ENCODE assay signal across 8 cellular contexts in the genomic region with DNA sequence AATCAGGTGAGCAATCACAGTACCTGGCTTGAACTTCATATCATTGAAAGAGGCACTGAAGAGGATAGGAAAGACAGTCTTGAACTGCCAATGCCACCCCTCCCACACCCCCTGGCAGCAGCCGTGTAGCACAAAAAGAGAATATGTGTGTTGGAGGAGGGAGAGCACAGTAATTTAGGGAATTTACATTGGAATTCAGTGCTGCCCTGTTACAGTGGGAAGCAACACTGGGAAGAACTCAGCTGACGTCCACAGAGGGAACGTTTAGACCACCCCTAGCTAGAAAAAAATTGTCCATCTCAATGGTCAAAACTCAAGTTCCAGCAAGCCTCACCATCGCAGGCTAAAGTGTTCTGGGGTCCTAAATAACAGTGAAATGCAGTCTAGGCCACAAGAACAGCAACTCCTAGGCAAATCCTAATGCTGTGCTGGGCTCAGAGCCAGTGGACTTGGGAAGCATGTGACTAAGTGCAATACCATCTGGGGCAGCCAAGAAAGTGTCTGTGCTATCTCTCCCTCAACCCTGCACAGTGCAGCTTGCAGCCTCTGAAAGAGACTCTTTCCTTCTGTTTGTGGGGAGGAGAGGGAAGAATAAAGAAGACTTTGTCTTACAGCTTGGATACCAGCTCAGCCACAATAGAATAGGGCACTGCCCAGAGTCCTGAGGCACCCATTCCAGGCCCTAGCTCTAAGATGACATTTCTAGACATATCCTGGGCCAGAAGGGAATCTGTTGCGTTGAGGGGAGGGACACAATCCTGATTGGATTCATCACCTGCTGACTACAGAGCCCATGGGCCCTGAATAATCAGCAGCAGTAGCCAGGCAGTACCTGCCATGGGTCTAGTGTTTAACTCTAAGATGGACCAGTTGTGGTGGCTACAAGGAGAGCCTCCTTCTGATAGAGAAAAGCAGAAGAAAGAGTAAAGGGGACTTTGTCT.
DNase-seq lines count a peak whose midpoint lies in the region; ATAC-seq and TF ChIP-seq lines count a peak whose summit lies in the region.

No MANE protein-coding gene starts in this region.

- no peak overlapping the region for H3K27ac ChIP-seq in colonic mucosa
- peak overlapping the region; percentile 64 to 88 for H3K27ac ChIP-seq in lung (ENCODE audit: low read depth in 1 of 2, low read length in 1 of 2)
- peak overlapping the region; percentile 72 for H3K27ac ChIP-seq in uterus

- no peak for TF ChIP-seq POLR2A in uterus (IDR thresholded peaks at IDR 0.05)

- H3K27me3 ChIP-seq in colonic mucosa, result no peaks in the 10 kb centered on the region
- no peaks in the 10 kb centered on the region for H3K27me3 ChIP-seq in lung (ENCODE audit: control insufficient read depth, insufficient read depth)
- H3K27me3 ChIP-seq in uterus, result no peaks in the 10 kb centered on the region

- no peak for TF ChIP-seq CTCF in colonic mucosa (IDR thresholded peaks at IDR 0.05)
- TF ChIP-seq CTCF in lung (IDR thresholded peaks at IDR 0.05; ENCODE audit: control extremely low read depth, extremely low read depth), result no peak
- TF ChIP-seq CTCF in uterus (IDR thresholded peaks at IDR 0.05), result peak in 1 of 4 experiments; percentile 19

- WGBS in lung, 2 donors, result 62 to 69% methylated on average over 5 of the region's 5 CpGs

- DNase-seq in NCI-H1105 treated with DMSO at 0.1 percent for 48 hours (lab: John Stamatoyannopoulos, UW) (peak; percentile 29), NCI-H1105 (lab: John Stamatoyannopoulos, UW) (no peak), colonic mucosa (peak; percentile 50), lung (ENCODE audit: low spot score) (peak; percentile 56), uterus (peak; percentile 88 to 92), AML-193 (lab: John Stamatoyannopoulos, UW) (no peak)
- DNase-seq in stimulated activated naive CD4-positive, alpha-beta T cell (lab: John Stamatoyannopoulos, UW), result no peak

- ATAC-seq in lung (ENCODE audit: insufficient read depth, low FRiP score), result peak; percentile 85
- no peak for ATAC-seq in GM18502 (IDR thresholded peaks at IDR 0.05; ENCODE audit: poor library complexity, unreplicated experiment)

- H3K9ac ChIP-seq in colonic mucosa (ENCODE audit: low read depth in 2 of 2, low read length in 2 of 2), result no peak overlapping the region

- H3K4me1 ChIP-seq in colonic mucosa (no peaks in the 10 kb centered on the region), lung (ENCODE audit: control insufficient read depth in 2 of 2, insufficient read depth in 2 of 2, low read length in 2 of 2) (peaks cover 6 to 16% of the 10 kb centered on the region in 2 donors), uterus (no peaks in the 10 kb centered on the region)

- H3K4me3 ChIP-seq in colonic mucosa, result no peak overlapping the region
- H3K4me3 ChIP-seq in lung, result no peak overlapping the region
- H3K4me3 ChIP-seq in uterus, result no peak overlapping the region

- intact Hi-C loops in colonic mucosa (cut with DNase I) (no loop called here), uterus (cut with DNase I; ENCODE audit: low total_unique reads) (no loop called here)

- H3K36me3 ChIP-seq in colonic mucosa (no peaks in the 10 kb centered on the region), lung (ENCODE audit: control insufficient read depth in 2 of 2, insufficient read depth in 2 of 2, low read length in 2 of 2) (no peaks in the 10 kb centered on the region), uterus (no peaks in the 10 kb centered on the region)

- no peaks in the 10 kb centered on the region for H3K9me3 ChIP-seq in colonic mucosa
- peaks cover 0 to 5% of the 10 kb centered on the region in 2 donors for H3K9me3 ChIP-seq in lung (ENCODE audit: control insufficient read depth in 2 of 2, insufficient read depth in 1 of 2, low read length in 1 of 2)
- no peaks in the 10 kb centered on the region for H3K9me3 ChIP-seq in uterus

Comparison
In these comparisons a context has a peak if more than half of its experiments do, and no peak if none do; other contexts are left out.
1. DNase-seq: peak in NCI-H1105 treated with DMSO at 0.1 percent for 48 hours (single experiment), colonic mucosa (single experiment), lung (single experiment) and uterus (2 of 2); none in NCI-H1105 (single experiment), stimulated activated naive CD4-positive, alpha-beta T cell (0 of 6) and AML-193 (0 of 2).